12 cellular contexts compared by ENCODE assay signal in the genomic region with DNA sequence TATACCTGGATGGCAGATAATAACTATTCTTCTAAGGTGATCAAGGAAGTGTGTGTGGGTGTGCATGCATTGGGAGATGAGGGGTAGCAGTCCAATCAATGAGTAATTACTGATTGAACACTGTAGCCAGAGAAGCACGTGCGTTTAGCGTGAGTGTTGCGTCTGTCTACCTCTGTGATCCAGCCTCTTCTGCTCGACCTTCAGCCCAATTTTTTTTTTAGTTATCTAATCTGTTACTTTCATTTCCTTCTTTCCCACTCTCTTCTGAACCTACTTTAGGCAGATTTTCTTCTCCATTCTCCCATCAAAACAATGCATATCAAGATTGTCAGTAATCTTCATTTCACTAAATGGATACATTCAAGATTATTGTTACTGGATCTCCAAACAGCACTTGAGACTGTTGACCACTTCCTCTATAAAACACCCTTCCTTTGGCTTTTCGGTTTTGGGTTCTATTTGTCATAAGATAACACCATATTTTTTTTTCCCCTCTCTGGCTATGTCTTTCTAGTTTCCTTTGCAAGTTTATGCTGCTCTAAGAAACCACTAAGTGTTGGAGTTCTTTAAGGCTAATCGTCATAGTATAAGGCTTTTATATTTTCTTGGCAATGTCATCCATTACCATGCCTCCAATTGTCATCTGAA. TPM values are rescaled to one million over a fixed set of nuclear protein-coding genes. Genes with fewer than 3 reads are reported as not detected.
DNase-seq lines count a peak whose midpoint lies in the region; ATAC-seq and TF ChIP-seq lines count a peak whose summit lies in the region.
"Had no signal": no experiment of that assay in that cellular context is flagged by ENCODE, and none has a peak within 500 bp of the region (broad histone marks: within the 10 kb centered on the region; RNA-seq: fewer than 3 reads in every experiment).

No MANE protein-coding gene starts in this region.

- H3K27ac ChIP-seq in testis (no peak overlapping the region), vagina (no peak overlapping the region), SK-N-SH (ENCODE audit: low read depth in 2 of 2, low read length in 1 of 2) (no peak overlapping the region)

- H3K4me1 ChIP-seq in testis (no peaks in the 10 kb centered on the region), vagina (no peaks in the 10 kb centered on the region), SK-N-SH (ENCODE audit: control insufficient read depth in 1 of 2, insufficient read depth in 2 of 2, low read depth in 1 of 2, low read length in 1 of 2) (no peaks in the 10 kb centered on the region)

- no peaks in the 10 kb centered on the region for H4K20me1 ChIP-seq in SK-N-SH (ENCODE audit: insufficient read depth)

- no peaks in the 10 kb centered on the region for H3F3A ChIP-seq in SK-N-SH (replicated peaks; ENCODE audit: insufficient read depth)

- ATAC-seq in GM18517 (IDR thresholded peaks at IDR 0.05; ENCODE audit: unreplicated experiment) (peak; percentile 88), GM21528 (IDR thresholded peaks at IDR 0.05; ENCODE audit: low FRiP score, unreplicated experiment) (peak; percentile 89), HG03354 (IDR thresholded peaks at IDR 0.05; ENCODE audit: poor library complexity, severe bottlenecking, unreplicated experiment) (peak; percentile 84)
- ATAC-seq in activated T-helper 17 cell treated with anti-CD3 and anti-CD28 coated beads, Interleukin-2, amount 50 U/mL, for 72 hours (replicated peaks), result peak; percentile 77

- CTCF ChIA-PET in SK-N-SH (lab: Yijun Ruan, JAX), result no interaction called here

- H3K9me3 Mint-ChIP-seq in activated T-helper 17 cell treated with anti-CD3 and anti-CD28 coated beads, Interleukin-2, amount 50 U/mL, for 72 hours, result no peaks in the 10 kb centered on the region
- H3K9me3 Mint-ChIP-seq: activated CD4-positive, alpha-beta memory T cell treated with anti-CD3 and anti-CD28 coated beads for 36 hours had no signal

- H3K36me3 Mint-ChIP-seq in activated T-helper 17 cell treated with anti-CD3 and anti-CD28 coated beads, Interleukin-2, amount 50 U/mL, for 72 hours (ENCODE audit: low read depth), result no peaks in the 10 kb centered on the region

- H3K9me2 ChIP-seq in SK-N-SH, result no peaks in the 10 kb centered on the region

- no peak for TF ChIP-seq EP300 in SK-N-SH (IDR thresholded peaks at IDR 0.05; ENCODE audit: borderline replicate concordance in 1 of 2, low read depth in 1 of 2, low read length in 1 of 2)

- TF ChIP-seq RAD21 in SK-N-SH (IDR thresholded peaks at IDR 0.05; ENCODE audit: low read length), result no peak

- DNase-seq in testis, result no peak
- no peak for DNase-seq in SIG-M5 treated with dmso at 0.1 percent for 504 hours (lab: John Stamatoyannopoulos, UW; ENCODE audit: unreplicated experiment)
- no peak for DNase-seq in vagina (ENCODE audit: extremely low spot score in 2 of 2)
- DNase-seq in SK-N-SH, result no peak
- DNase-seq: activated CD4-positive, alpha-beta memory T cell treated with anti-CD3 and anti-CD28 coated beads for 36 hours; DMS79; NCI-H510A treated with DMSO at 0.1 percent for 48 hours had no signal

- POLR2A ChIA-PET in SK-N-SH (lab: Yijun Ruan, JAX), result no interaction called here

- H3K27ac Mint-ChIP-seq in activated T-helper 17 cell treated with anti-CD3 and anti-CD28 coated beads, Interleukin-2, amount 50 U/mL, for 72 hours, result no peak overlapping the region
- H3K27ac Mint-ChIP-seq: activated CD4-positive, alpha-beta memory T cell treated with anti-CD3 and anti-CD28 coated beads for 36 hours; progenitor cell of endocrine pancreas had no signal

- intact Hi-C loops in testis (cut with DNase I; ENCODE audit: low total_unique reads), result no loop called here
- intact Hi-C loops in vagina (cut with DNase I), result no loop called here

- 80 to 81% methylated on average over 7 of the region's 7 CpGs for whole genome bisulfite sequencing in testis, 2 donors
- 45% methylated on average over 7 of the region's 7 CpGs for WGBS in SK-N-SH (ENCODE audit: low lambda C conversion rate)

- no peaks in the 10 kb centered on the region for H3K79me2 ChIP-seq in SK-N-SH (ENCODE audit: insufficient read depth)

- no peak overlapping the region for H3K4me3 ChIP-seq in testis
- no peak overlapping the region for H3K4me3 ChIP-seq in vagina
- H3K4me3 ChIP-seq in SK-N-SH (ENCODE audit: low read depth in 2 of 2, low read length in 1 of 2), result no peak overlapping the region

- H3K36me3 ChIP-seq in testis (ENCODE audit: low read depth, missing control alignments), result no peaks in the 10 kb centered on the region
- H3K36me3 ChIP-seq in vagina, result no peaks in the 10 kb centered on the region
- H3K36me3 ChIP-seq in SK-N-SH (replicated peaks in 1 of 2; ENCODE audit: control insufficient read depth in 1 of 2, insufficient read depth in 2 of 2, low read length in 1 of 2), result no peaks in the 10 kb centered on the region

- H3K9me3 ChIP-seq in testis, result no peaks in the 10 kb centered on the region
- no peaks in the 10 kb centered on the region for H3K9me3 ChIP-seq in vagina
- no peaks in the 10 kb centered on the region for H3K9me3 ChIP-seq in SK-N-SH

- no peak overlapping the region for H3K9ac ChIP-seq in SK-N-SH

- no peaks in the 10 kb centered on the region for H3K27me3 Mint-ChIP-seq in activated T-helper 17 cell treated with anti-CD3 and anti-CD28 coated beads, Interleukin-2, amount 50 U/mL, for 72 hours
- H3K27me3 Mint-ChIP-seq: activated CD4-positive, alpha-beta memory T cell treated with anti-CD3 and anti-CD28 coated beads for 36 hours; progenitor cell of endocrine pancreas had no signal

- TF ChIP-seq POLR2A in testis (IDR thresholded peaks at IDR 0.05) (no peak), vagina (IDR thresholded peaks at IDR 0.05) (no peak)

- H3K4me3 Mint-ChIP-seq in activated T-helper 17 cell treated with anti-CD3 and anti-CD28 coated beads, Interleukin-2, amount 50 U/mL, for 72 hours, result no peak overlapping the region
- H3K4me3 Mint-ChIP-seq: activated CD4-positive, alpha-beta memory T cell treated with anti-CD3 and anti-CD28 coated beads for 36 hours had no signal

- TF ChIP-seq CTCF in testis (IDR thresholded peaks at IDR 0.05) (no peak), vagina (IDR thresholded peaks at IDR 0.05) (no peak), SK-N-SH (IDR thresholded peaks at IDR 0.05) (no peak)

- peaks cover 3% of the 10 kb centered on the region for H3K4me1 Mint-ChIP-seq in activated T-helper 17 cell treated with anti-CD3 and anti-CD28 coated beads, Interleukin-2, amount 50 U/mL, for 72 hours

- H3K4me2 ChIP-seq in SK-N-SH, result no peak overlapping the region

- no peak overlapping the region for H2AFZ ChIP-seq in SK-N-SH (ENCODE audit: low read depth)

- H3K27me3 ChIP-seq in testis (no peaks in the 10 kb centered on the region), vagina (no peaks in the 10 kb centered on the region), SK-N-SH (ENCODE audit: insufficient read depth) (no peaks in the 10 kb centered on the region)

TF ChIP-seq in SK-N-SH, 30 proteins besides CTCF, POLR2A, EP300 and RAD21 (continues in another document):
- TF ChIP-seq EZH2phosphoT487 (IDR thresholded peaks at IDR 0.05; ENCODE audit: borderline replicate concordance, low read depth) (no peak), TEAD4 (IDR thresholded peaks at IDR 0.05; ENCODE audit: borderline replicate concordance, insufficient read depth) (no peak), POLR2AphosphoS5 (IDR thresholded peaks at IDR 0.05; ENCODE audit: low read depth, low read length) (no peak)
- TF ChIP-seq, protein P1, sequence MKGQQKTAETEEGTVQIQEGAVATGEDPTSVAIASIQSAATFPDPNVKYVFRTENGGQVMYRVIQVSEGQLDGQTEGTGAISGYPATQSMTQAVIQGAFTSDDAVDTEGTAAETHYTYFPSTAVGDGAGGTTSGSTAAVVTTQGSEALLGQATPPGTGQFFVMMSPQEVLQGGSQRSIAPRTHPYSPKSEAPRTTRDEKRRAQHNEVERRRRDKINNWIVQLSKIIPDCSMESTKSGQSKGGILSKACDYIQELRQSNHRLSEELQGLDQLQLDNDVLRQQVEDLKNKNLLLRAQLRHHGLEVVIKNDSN (IDR thresholded peaks at IDR 0.05; ENCODE audit: borderline replicate concordance, low read depth), result no peak
- TF ChIP-seq, protein P2, sequence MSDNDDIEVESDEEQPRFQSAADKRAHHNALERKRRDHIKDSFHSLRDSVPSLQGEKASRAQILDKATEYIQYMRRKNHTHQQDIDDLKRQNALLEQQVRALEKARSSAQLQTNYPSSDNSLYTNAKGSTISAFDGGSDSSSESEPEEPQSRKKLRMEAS (IDR thresholded peaks at IDR 0.05; ENCODE audit: low read depth), result no peak
- TF ChIP-seq, protein P3, sequence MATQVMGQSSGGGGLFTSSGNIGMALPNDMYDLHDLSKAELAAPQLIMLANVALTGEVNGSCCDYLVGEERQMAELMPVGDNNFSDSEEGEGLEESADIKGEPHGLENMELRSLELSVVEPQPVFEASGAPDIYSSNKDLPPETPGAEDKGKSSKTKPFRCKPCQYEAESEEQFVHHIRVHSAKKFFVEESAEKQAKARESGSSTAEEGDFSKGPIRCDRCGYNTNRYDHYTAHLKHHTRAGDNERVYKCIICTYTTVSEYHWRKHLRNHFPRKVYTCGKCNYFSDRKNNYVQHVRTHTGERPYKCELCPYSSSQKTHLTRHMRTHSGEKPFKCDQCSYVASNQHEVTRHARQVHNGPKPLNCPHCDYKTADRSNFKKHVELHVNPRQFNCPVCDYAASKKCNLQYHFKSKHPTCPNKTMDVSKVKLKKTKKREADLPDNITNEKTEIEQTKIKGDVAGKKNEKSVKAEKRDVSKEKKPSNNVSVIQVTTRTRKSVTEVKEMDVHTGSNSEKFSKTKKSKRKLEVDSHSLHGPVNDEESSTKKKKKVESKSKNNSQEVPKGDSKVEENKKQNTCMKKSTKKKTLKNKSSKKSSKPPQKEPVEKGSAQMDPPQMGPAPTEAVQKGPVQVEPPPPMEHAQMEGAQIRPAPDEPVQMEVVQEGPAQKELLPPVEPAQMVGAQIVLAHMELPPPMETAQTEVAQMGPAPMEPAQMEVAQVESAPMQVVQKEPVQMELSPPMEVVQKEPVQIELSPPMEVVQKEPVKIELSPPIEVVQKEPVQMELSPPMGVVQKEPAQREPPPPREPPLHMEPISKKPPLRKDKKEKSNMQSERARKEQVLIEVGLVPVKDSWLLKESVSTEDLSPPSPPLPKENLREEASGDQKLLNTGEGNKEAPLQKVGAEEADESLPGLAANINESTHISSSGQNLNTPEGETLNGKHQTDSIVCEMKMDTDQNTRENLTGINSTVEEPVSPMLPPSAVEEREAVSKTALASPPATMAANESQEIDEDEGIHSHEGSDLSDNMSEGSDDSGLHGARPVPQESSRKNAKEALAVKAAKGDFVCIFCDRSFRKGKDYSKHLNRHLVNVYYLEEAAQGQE (IDR thresholded peaks at IDR 0.05; ENCODE audit: low read depth, low read length), result no peak

RNA-seq across cellular contexts. Expression of a gene that starts 41.0 kb away (rescaled TPM):
- total RNA-seq in activated T-helper 17 cell treated with anti-CD3 and anti-CD28 coated beads, Interleukin-2, amount 50 U/mL, for 72 hours, result 10 to 100 TPM; 19.6 to 32.9 TPM
- 10 to 100 TPM in 1 of 2 donors, 1 to 10 TPM in 1; 7.6 to 13.8 TPM for total RNA-seq in testis
- polyA plus RNA-seq in testis (ENCODE audit: insufficient read depth, low read depth, low replicate concordance), result 6.7 TPM
- total RNA-seq in vagina, result 21.1 TPM
- 0.26 and 0.52 TPM in 2 replicates for polyA plus RNA-seq in SK-N-SH (2012; rRNA removed)
- 0.13 and 0.38 TPM in 2 replicates for polyA plus RNA-seq in SK-N-SH (2012; cell fraction: cytosol; rRNA removed)
- 0.23 and 0.82 TPM in 2 replicates for polyA plus RNA-seq in SK-N-SH (2012; cell fraction: nucleus; rRNA removed)
